Comparison of ENCODE assay signal across 33 cellular contexts in the genomic region with DNA sequence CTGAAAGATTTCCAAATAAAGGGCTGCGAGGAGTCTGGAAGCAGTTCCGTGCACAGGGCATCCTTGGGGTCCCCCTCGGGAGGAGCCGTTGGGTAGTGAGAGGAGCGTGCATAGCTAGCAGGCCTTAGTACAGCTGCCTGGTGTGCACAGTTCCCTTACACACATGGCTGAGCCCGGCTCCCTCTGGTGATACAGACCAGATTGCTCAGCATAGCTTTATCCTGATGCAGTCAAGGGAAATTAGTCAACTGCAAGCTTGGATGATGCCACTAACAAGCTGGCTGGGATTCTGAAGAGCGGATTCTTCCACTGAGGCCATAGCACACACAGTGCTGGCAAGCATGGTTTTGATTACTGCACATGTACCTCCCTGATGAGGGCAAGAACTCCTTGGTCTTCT.
A peak's percentile ranks its signal among the peaks of the same experiment; 100 is the strongest.
DNase-seq lines count a peak whose midpoint lies in the region; ATAC-seq, FAIRE-seq and TF ChIP-seq lines count a peak whose summit lies in the region.
"Had no signal": no experiment of that assay in that cellular context is flagged by ENCODE, and none has a peak within 500 bp of the region (broad histone marks: within the 10 kb centered on the region; RNA-seq: fewer than 3 reads in every experiment).

No MANE protein-coding gene starts in this region.

- H3K27me3 ChIP-seq in GM23248 (replicated peaks; ENCODE audit: insufficient read depth): no peaks in the 10 kb centered on the region
- no peaks in the 10 kb centered on the region for H3K27me3 ChIP-seq in right cardiac atrium (ENCODE audit: control insufficient read depth, insufficient read depth)
- H3K27me3 ChIP-seq: BLaER1 treated with 17β-estradiol and CSF1 and Interleukin-3, amounts not matched to agents 10 nM and 100 nM; esophagus squamous epithelium; neutrophil; Peyer's patch; SJSA1 had no signal

- peak; percentile 72 for DNase-seq in ACHN
- peak; percentile 51 for DNase-seq in GM23248
- DNase-seq in SK-N-DZ (ENCODE audit: low spot score): peak; percentile 61
- DNase-seq in fibroblast of peridontal ligament (ENCODE audit: extremely low read depth): peak; percentile 27
- DNase-seq in D721Med (ENCODE audit: insufficient read length, low spot score): no peak
- no peak for DNase-seq in right cardiac atrium
- DNase-seq in head of caudate nucleus: no peak
- no peak for DNase-seq in GM20000 (ENCODE audit: low spot score)
- DNase-seq: 8988T; activated CD4-positive, alpha-beta T cell treated with anti-CD3 and anti-CD28 coated beads for 4 hours; activated effector memory CD4-positive, alpha-beta T cell treated with Interleukin-2 at 50 U/mL for 16 hours; activated T-cell treated with anti-CD3 and anti-CD28 coated beads for 4 hours; aorta; COR-L47; DMS79; esophagus squamous epithelium; GF-D8; Kasumi-1; NCI-H1092 treated with DMSO at 0.1 percent for 48 hours; NCI-H2029; NCI-H2227 treated with DMSO at 0.1 percent for 48 hours; NCI-H69; Peyer's patch; stimulated activated CD8-positive, alpha-beta memory T cell treated with anti-CD3 and anti-CD28 coated beads, Interleukin-4, amount 100 ng/mL, for 48 hours; stimulated activated naive CD8-positive, alpha-beta T cell treated with anti-CD3 and anti-CD28 coated beads, Interleukin-15, amount 100 ng/mL, for 72 hours; T-helper 17 cell had no signal

- no peak for FAIRE-seq in D721Med (lab: Jason Lieb, UNC)
- FAIRE-seq: islet of Langerhans had no signal

- no peak for TF ChIP-seq CTCF in D721Med (IDR thresholded peaks at IDR 0.05; ENCODE audit: insufficient read depth, missing control alignments)
- TF ChIP-seq CTCF in GM20000 (IDR thresholded peaks at IDR 0.05; ENCODE audit: extremely low read depth, missing control alignments): no peak

- no peak overlapping the region for H2AFZ ChIP-seq in GM23248

- ATAC-seq in right cardiac atrium: no peak
- ATAC-seq: HCT116; stimulated activated naive CD8-positive, alpha-beta T cell treated with anti-CD3 and anti-CD28 coated beads, Interleukin-15, amount 100 ng/mL, for 72 hours; T-helper 17 cell had no signal

- WGBS in GM23248 (ENCODE audit: low coverage in 1 of 2, low lambda C conversion rate in 2 of 2, missing lambda C conversion rate in 2 of 2), 2 experiments: 11 to 14% methylated on average over 7 of the region's 7 CpGs
- 82% methylated on average over 7 of the region's 7 CpGs for WGBS in right cardiac atrium

- no peaks in the 10 kb centered on the region for H4K20me1 ChIP-seq in GM23248 (ENCODE audit: insufficient read depth)
- H4K20me1 ChIP-seq: BLaER1 treated with 17β-estradiol and CSF1 and Interleukin-3, amounts not matched to agents 10 nM and 100 nM had no signal

- no peak overlapping the region for H3K9ac ChIP-seq in GM23248
- H3K9ac ChIP-seq: BLaER1 treated with 17β-estradiol and CSF1 and Interleukin-3, amounts not matched to agents 10 nM and 100 nM had no signal

- H3K4me1 ChIP-seq in GM23248 (ENCODE audit: insufficient read depth) (no peaks in the 10 kb centered on the region), right cardiac atrium (ENCODE audit: control insufficient read depth, insufficient read depth, low read length) (peaks cover 4% of the 10 kb centered on the region)
- H3K4me1 ChIP-seq: BLaER1 treated with 17β-estradiol and CSF1 and Interleukin-3, amounts not matched to agents 10 nM and 100 nM; esophagus squamous epithelium; Peyer's patch; prostate gland; SJSA1 had no signal

- H3K36me3 ChIP-seq in GM23248 (ENCODE audit: low read depth): no peaks in the 10 kb centered on the region
- H3K36me3 ChIP-seq: BLaER1 treated with 17β-estradiol and CSF1 and Interleukin-3, amounts not matched to agents 10 nM and 100 nM; esophagus squamous epithelium; neutrophil; Peyer's patch; prostate gland; SJSA1 had no signal

- H3K9me2 ChIP-seq in GM23248 (ENCODE audit: insufficient read depth): no peaks in the 10 kb centered on the region

- H3K9me3 ChIP-seq in GM23248 (ENCODE audit: low read depth) (no peaks in the 10 kb centered on the region), right cardiac atrium (ENCODE audit: control insufficient read depth, low read length) (no peaks in the 10 kb centered on the region)
- H3K9me3 ChIP-seq: BLaER1 treated with 17β-estradiol and CSF1 and Interleukin-3, amounts not matched to agents 10 nM and 100 nM; esophagus squamous epithelium; neutrophil; Peyer's patch; prostate gland; SJSA1 had no signal

- no peaks in the 10 kb centered on the region for H3K79me2 ChIP-seq in GM23248 (ENCODE audit: insufficient read depth)

- intact Hi-C loops in right cardiac atrium (cut with DNase I): no loop called here
- intact Hi-C loops in head of caudate nucleus (cut with DNase I): no loop called here

- no peak overlapping the region for H3K4me3 ChIP-seq in GM23248
- no peak overlapping the region for H3K4me3 ChIP-seq in right cardiac atrium (ENCODE audit: low read length)
- H3K4me3 ChIP-seq: BLaER1 treated with 17β-estradiol and CSF1 and Interleukin-3, amounts not matched to agents 10 nM and 100 nM; esophagus squamous epithelium; Peyer's patch; prostate gland; SJSA1; skin epidermis had no signal

- no peak overlapping the region for H3K27ac ChIP-seq in GM23248
- H3K27ac ChIP-seq in right cardiac atrium (ENCODE audit: low read length): no peak overlapping the region
- H3K27ac ChIP-seq: BLaER1 treated with 17β-estradiol and CSF1 and Interleukin-3, amounts not matched to agents 10 nM and 100 nM; esophagus squamous epithelium; neutrophil; Peyer's patch; prostate gland; SJSA1; skin epidermis had no signal

- H3K4me2 ChIP-seq in GM23248 (ENCODE audit: unreplicated experiment): no peak overlapping the region
- H3K4me2 ChIP-seq: BLaER1 treated with 17β-estradiol and CSF1 and Interleukin-3, amounts not matched to agents 10 nM and 100 nM had no signal

- in situ Hi-C loops in ACHN (cut with HindIII; ENCODE audit: low pct_ligation_motif_present, low pct_unique_long_range_greater_than_20kb, low sequenced_read_pairs) (no loop called here), GM23248 (cut with MboI) (no loop called here)

- H3F3A ChIP-seq in GM23248 (ENCODE audit: insufficient read depth): no peaks in the 10 kb centered on the region

Comparison
In these comparisons a context has a peak if more than half of its experiments do, and no peak if none do; other contexts are left out.
1. DNase-seq: peak in ACHN (single experiment), GM23248 (single experiment), SK-N-DZ (single experiment) and fibroblast of peridontal ligament (single experiment); none in D721Med (single experiment), right cardiac atrium (0 of 3), head of caudate nucleus (0 of 42) and GM20000 (single experiment).